Comparison of ENCODE assay signal across 1 cellular context in the genomic region with DNA sequence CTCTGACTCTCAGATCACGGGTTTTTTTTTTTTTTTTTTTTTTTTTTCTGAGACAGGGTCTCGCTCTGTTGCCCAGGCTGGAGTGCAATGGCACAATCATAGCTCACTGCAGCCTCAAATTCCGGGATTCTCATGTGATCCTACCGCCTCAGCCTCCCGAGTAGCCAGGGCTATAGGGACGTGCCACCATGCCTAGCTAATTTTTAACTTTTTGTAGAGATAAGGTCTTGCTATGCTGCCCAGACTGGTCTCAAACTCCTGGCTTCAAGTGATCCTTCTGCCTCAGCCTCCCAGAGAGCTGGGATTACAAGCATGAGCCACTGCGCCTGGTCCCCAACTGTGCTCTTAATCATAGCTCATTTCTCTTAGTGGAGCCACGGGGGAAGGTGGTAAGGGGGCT.
A peak's percentile ranks its signal among the peaks of the same experiment; 100 is the strongest.
TF ChIP-seq lines count a peak whose summit lies in the region.

No MANE protein-coding gene starts in this region.

TF ChIP-seq in HepG2, 621 proteins besides CTCF, POLR2A, EP300 and RAD21 (continued from another document and continues in another):
- TF ChIP-seq, protein P1, sequence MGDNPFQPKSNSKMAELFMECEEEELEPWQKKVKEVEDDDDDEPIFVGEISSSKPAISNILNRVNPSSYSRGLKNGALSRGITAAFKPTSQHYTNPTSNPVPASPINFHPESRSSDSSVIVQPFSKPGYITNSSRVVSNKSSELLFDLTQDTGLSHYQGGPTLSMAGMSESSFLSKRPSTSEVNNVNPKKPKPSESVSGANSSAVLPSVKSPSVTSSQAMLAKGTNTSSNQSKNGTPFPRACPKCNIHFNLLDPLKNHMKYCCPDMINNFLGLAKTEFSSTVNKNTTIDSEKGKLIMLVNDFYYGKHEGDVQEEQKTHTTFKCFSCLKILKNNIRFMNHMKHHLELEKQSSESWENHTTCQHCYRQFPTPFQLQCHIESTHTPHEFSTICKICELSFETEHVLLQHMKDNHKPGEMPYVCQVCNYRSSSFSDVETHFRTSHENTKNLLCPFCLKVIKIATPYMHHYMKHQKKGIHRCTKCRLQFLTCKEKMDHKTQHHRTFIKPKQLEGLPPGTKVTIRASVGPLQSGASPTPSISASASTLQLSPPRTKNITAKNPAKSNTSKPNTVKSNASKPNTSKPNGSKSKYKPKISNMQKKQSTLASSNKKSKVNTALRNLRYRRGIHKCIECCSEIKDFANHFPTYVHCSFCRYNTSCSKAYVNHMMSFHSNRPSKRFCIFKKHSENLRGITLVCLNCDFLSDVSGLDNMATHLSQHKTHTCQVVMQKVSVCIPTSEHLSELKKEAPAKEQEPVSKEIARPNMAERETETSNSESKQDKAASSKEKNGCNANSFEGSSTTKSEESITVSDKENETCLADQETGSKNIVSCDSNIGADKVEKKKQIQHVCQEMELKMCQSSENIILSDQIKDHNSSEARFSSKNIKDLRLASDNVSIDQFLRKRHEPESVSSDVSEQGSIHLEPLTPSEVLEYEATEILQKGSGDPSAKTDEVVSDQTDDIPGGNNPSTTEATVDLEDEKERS (CRISPR knock-in tag; IDR thresholded peaks at IDR 0.05) = peak; percentile 75; the same call in 1 of the 2 replicates
- peak; percentile 33 for TF ChIP-seq CBX1 (IDR thresholded peaks at IDR 0.05; ENCODE audit: low read depth)
- TF ChIP-seq PRMT3 (CRISPR knock-in tag; IDR thresholded peaks at IDR 0.05; ENCODE audit: borderline replicate concordance, low read depth) = no peak
- 0 out of 2 replicates have a peak, but pooled peaks have one; percentile 5 for TF ChIP-seq ZNF446 (CRISPR knock-in tag; IDR thresholded peaks at IDR 0.05)
- TF ChIP-seq ZEB1 (IDR thresholded peaks at IDR 0.05; ENCODE audit: insufficient replicate concordance, low read depth) = no peak
- TF ChIP-seq CEBPG (CRISPR knock-in tag; IDR thresholded peaks at IDR 0.05) = peak; percentile 37; the same call in 1 of the 2 replicates
- 0 out of 2 replicates have a peak, but pooled peaks have one; percentile 4 for TF ChIP-seq CHD4 (IDR thresholded peaks at IDR 0.05; ENCODE audit: borderline replicate concordance, low read length)
- no peak for TF ChIP-seq ZNF251 (CRISPR knock-in tag; IDR thresholded peaks at IDR 0.05)
- no peak for TF ChIP-seq POLR2AphosphoS2 (IDR thresholded peaks at IDR 0.05; ENCODE audit: low read depth, low read length)
- TF ChIP-seq, protein P2, sequence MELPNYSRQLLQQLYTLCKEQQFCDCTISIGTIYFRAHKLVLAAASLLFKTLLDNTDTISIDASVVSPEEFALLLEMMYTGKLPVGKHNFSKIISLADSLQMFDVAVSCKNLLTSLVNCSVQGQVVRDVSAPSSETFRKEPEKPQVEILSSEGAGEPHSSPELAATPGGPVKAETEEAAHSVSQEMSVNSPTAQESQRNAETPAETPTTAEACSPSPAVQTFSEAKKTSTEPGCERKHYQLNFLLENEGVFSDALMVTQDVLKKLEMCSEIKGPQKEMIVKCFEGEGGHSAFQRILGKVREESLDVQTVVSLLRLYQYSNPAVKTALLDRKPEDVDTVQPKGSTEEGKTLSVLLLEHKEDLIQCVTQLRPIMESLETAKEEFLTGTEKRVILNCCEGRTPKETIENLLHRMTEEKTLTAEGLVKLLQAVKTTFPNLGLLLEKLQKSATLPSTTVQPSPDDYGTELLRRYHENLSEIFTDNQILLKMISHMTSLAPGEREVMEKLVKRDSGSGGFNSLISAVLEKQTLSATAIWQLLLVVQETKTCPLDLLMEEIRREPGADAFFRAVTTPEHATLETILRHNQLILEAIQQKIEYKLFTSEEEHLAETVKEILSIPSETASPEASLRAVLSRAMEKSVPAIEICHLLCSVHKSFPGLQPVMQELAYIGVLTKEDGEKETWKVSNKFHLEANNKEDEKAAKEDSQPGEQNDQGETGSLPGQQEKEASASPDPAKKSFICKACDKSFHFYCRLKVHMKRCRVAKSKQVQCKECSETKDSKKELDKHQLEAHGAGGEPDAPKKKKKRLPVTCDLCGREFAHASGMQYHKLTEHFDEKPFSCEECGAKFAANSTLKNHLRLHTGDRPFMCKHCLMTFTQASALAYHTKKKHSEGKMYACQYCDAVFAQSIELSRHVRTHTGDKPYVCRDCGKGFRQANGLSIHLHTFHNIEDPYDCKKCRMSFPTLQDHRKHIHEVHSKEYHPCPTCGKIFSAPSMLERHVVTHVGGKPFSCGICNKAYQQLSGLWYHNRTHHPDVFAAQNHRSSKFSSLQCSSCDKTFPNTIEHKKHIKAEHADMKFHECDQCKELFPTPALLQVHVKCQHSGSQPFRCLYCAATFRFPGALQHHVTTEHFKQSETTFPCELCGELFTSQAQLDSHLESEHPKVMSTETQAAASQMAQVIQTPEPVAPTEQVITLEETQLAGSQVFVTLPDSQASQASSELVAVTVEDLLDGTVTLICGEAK (IDR thresholded peaks at IDR 0.05) = no peak
- TF ChIP-seq, protein P2 (CRISPR knock-in tag; IDR thresholded peaks at IDR 0.05) = no peak
- TF ChIP-seq STAT5B (CRISPR knock-in tag; IDR thresholded peaks at IDR 0.05) = no peak
- peak; percentile 44; the same call in 1 of the 2 replicates for TF ChIP-seq TCF7 (IDR thresholded peaks at IDR 0.05; ENCODE audit: low read depth)
- TF ChIP-seq, protein P3, sequence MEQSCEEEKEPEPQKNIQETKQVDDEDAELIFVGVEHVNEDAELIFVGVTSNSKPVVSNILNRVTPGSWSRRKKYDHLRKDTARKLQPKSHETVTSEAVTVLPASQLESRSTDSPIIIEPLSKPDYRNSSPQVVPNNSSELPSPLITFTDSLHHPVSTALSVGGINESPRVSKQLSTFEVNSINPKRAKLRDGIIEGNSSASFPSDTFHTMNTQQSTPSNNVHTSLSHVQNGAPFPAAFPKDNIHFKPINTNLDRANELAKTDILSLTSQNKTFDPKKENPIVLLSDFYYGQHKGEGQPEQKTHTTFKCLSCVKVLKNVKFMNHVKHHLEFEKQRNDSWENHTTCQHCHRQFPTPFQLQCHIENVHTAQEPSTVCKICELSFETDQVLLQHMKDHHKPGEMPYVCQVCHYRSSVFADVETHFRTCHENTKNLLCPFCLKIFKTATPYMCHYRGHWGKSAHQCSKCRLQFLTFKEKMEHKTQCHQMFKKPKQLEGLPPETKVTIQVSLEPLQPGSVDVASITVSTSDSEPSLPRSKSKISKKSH (CRISPR knock-in tag; IDR thresholded peaks at IDR 0.05; ENCODE audit: borderline replicate concordance) = no peak
- TF ChIP-seq ZNF136 (CRISPR knock-in tag; IDR thresholded peaks at IDR 0.05; ENCODE audit: low read depth) = no peak
- no peak for TF ChIP-seq NFKB2 (CRISPR knock-in tag; IDR thresholded peaks at IDR 0.05; ENCODE audit: borderline replicate concordance)
- TF ChIP-seq, protein P4, sequence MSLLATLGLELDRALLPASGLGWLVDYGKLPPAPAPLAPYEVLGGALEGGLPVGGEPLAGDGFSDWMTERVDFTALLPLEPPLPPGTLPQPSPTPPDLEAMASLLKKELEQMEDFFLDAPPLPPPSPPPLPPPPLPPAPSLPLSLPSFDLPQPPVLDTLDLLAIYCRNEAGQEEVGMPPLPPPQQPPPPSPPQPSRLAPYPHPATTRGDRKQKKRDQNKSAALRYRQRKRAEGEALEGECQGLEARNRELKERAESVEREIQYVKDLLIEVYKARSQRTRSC (CRISPR knock-in tag; IDR thresholded peaks at IDR 0.05; ENCODE audit: low read depth) = no peak
- 0 out of 2 replicates have a peak, but pooled peaks have one; percentile 30 for TF ChIP-seq MIER3 (CRISPR knock-in tag; IDR thresholded peaks at IDR 0.05; ENCODE audit: borderline replicate concordance)
- TF ChIP-seq, protein P5, sequence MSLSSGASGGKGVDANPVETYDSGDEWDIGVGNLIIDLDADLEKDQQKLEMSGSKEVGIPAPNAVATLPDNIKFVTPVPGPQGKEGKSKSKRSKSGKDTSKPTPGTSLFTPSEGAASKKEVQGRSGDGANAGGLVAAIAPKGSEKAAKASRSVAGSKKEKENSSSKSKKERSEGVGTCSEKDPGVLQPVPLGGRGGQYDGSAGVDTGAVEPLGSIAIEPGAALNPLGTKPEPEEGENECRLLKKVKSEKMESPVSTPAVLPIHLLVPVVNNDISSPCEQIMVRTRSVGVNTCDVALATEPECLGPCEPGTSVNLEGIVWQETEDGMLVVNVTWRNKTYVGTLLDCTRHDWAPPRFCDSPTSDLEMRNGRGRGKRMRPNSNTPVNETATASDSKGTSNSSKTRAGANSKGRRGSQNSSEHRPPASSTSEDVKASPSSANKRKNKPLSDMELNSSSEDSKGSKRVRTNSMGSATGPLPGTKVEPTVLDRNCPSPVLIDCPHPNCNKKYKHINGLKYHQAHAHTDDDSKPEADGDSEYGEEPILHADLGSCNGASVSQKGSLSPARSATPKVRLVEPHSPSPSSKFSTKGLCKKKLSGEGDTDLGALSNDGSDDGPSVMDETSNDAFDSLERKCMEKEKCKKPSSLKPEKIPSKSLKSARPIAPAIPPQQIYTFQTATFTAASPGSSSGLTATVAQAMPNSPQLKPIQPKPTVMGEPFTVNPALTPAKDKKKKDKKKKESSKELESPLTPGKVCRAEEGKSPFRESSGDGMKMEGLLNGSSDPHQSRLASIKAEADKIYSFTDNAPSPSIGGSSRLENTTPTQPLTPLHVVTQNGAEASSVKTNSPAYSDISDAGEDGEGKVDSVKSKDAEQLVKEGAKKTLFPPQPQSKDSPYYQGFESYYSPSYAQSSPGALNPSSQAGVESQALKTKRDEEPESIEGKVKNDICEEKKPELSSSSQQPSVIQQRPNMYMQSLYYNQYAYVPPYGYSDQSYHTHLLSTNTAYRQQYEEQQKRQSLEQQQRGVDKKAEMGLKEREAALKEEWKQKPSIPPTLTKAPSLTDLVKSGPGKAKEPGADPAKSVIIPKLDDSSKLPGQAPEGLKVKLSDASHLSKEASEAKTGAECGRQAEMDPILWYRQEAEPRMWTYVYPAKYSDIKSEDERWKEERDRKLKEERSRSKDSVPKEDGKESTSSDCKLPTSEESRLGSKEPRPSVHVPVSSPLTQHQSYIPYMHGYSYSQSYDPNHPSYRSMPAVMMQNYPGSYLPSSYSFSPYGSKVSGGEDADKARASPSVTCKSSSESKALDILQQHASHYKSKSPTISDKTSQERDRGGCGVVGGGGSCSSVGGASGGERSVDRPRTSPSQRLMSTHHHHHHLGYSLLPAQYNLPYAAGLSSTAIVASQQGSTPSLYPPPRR (CRISPR knock-in tag; IDR thresholded peaks at IDR 0.05; ENCODE audit: borderline replicate concordance) = no peak
- no peak for TF ChIP-seq ZNF816 (CRISPR knock-in tag; IDR thresholded peaks at IDR 0.05; ENCODE audit: borderline replicate concordance)
- TF ChIP-seq SOX5 (CRISPR knock-in tag; IDR thresholded peaks at IDR 0.05; ENCODE audit: borderline replicate concordance) = 0 out of 2 replicates have a peak, but pooled peaks have one; percentile 45
- TF ChIP-seq TBX2 (CRISPR knock-in tag; IDR thresholded peaks at IDR 0.05; ENCODE audit: borderline replicate concordance) = 0 out of 2 replicates have a peak, but pooled peaks have one; percentile 18
- 0 out of 2 replicates have a peak, but pooled peaks have one; percentile 21 for TF ChIP-seq ZNF331 (CRISPR knock-in tag; IDR thresholded peaks at IDR 0.05)
- TF ChIP-seq HOXA3 (CRISPR knock-in tag; IDR thresholded peaks at IDR 0.05) = peak; percentile 34; the same call in 1 of the 2 replicates
- 0 out of 2 replicates have a peak, but pooled peaks have one; percentile 4 for TF ChIP-seq DMAP1 (CRISPR knock-in tag; IDR thresholded peaks at IDR 0.05)
- no peak for TF ChIP-seq ZC3H4 (CRISPR knock-in tag; IDR thresholded peaks at IDR 0.05; ENCODE audit: borderline replicate concordance)
- TF ChIP-seq MIXL1 (CRISPR knock-in tag; IDR thresholded peaks at IDR 0.05) = no peak
- TF ChIP-seq, protein P6, sequence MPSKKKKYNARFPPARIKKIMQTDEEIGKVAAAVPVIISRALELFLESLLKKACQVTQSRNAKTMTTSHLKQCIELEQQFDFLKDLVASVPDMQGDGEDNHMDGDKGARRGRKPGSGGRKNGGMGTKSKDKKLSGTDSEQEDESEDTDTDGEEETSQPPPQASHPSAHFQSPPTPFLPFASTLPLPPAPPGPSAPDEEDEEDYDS (CRISPR knock-in tag; IDR thresholded peaks at IDR 0.05) = peak; percentile 57; the same call in 1 of the 2 replicates
- no peak for TF ChIP-seq SOX13 (IDR thresholded peaks at IDR 0.05)
- peak in 1 of 2 experiments; percentile 37; a peak in 1 of 4 replicates for TF ChIP-seq SOX13 (CRISPR knock-in tag; conservative IDR thresholded peaks at IDR 0.05 in 1 of 2, IDR thresholded peaks at IDR 0.05 in 1 of 2)
- TF ChIP-seq KLF16 (CRISPR knock-in tag; IDR thresholded peaks at IDR 0.05) = no peak
- TF ChIP-seq NR2F6 (IDR thresholded peaks at IDR 0.05) = no peak
- TF ChIP-seq NR2F6 (CRISPR knock-in tag; IDR thresholded peaks at IDR 0.05) = peak; percentile 21; the same call in 1 of the 2 replicates
- TF ChIP-seq, protein P7, sequence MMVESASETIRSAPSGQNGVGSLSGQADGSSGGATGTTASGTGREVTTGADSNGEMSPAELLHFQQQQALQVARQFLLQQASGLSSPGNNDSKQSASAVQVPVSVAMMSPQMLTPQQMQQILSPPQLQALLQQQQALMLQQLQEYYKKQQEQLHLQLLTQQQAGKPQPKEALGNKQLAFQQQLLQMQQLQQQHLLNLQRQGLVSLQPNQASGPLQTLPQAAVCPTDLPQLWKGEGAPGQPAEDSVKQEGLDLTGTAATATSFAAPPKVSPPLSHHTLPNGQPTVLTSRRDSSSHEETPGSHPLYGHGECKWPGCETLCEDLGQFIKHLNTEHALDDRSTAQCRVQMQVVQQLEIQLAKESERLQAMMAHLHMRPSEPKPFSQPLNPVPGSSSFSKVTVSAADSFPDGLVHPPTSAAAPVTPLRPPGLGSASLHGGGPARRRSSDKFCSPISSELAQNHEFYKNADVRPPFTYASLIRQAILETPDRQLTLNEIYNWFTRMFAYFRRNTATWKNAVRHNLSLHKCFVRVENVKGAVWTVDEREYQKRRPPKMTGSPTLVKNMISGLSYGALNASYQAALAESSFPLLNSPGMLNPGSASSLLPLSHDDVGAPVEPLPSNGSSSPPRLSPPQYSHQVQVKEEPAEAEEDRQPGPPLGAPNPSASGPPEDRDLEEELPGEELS (CRISPR knock-in tag; IDR thresholded peaks at IDR 0.05) = peak; percentile 32; the same call in 1 of the 2 replicates
